ENCODE assay signal across 33 cellular contexts in the genomic region with DNA sequence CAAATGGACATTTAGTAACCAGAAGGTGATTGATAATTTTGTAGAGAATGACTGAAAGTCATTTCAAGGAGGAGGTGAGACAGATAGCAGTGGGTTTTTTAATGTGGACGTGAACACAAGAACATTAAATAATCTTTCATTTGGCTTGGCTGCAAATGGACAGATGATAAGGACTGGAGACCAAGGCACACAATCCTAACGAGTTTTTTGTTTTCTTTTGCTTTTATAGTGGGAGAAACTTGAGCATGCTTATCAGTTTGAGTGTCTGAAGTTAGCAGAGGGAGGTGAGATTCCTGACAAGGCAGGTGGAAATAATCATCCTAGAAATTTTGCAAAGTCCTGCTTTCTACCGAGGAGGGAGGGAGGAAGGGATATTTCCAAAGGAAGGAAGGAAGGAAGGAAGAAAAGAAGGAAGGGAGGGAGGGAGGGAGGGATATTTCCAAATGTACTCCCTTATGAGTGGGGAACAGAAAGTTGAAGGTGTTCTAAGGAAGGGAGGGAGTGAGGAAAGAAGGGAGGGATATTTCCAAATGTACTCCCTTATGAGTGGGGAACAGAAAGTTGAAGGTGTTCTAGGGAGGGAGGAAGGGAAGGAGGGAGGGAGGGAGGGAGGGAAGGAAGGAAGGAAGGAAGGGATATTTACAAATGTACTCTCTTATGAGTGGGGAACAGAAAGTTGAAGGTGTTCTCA.
"Had no signal": no experiment of that assay in that cellular context is flagged by ENCODE, and none has a peak within 500 bp of the region (broad histone marks: within the 10 kb centered on the region; RNA-seq: fewer than 3 reads in every experiment).

No MANE protein-coding gene starts in this region.

- H3K9me3 Mint-ChIP-seq: activated CD4-positive, alpha-beta memory T cell treated with anti-CD3 and anti-CD28 coated beads for 36 hours; activated naive CD8-positive, alpha-beta T cell treated with anti-CD3 and anti-CD28 coated beads for 36 hours; activated naive CD8-positive, alpha-beta T cell treated with anti-CD3 and anti-CD28 coated beads, Interleukin-2, amount 50 U/mL, for 24 hours; activated T-helper 1 cell treated with anti-CD3 and anti-CD28 coated beads, Interleukin-12 subunit alpha, Interleukin-12 subunit beta, Interleukin-2, Interleukin-4 antibody, amounts not matched to agents 30 ng/mL and 10 ng/mL and 1 ng/mL, durations not matched to agents 14 hours and 24 hours and 36 hours; activated T-helper 2 cell treated with anti-CD3 and anti-CD28 coated beads, Interferon-gamma antibody, Interleukin-2, Interleukin-4, amounts not matched to agents 10 μg/mL and 5 μg/mL and 100 μg/mL, durations not matched to agents 14 hours and 24 hours and 36 hours had no signal

- H3K27me3 ChIP-seq: adrenal gland, body of pancreas, esophagus muscularis mucosa, foreskin keratinocyte, gastrocnemius medialis, heart left ventricle had no signal

- H3K36me3 Mint-ChIP-seq: activated CD4-positive, alpha-beta memory T cell treated with anti-CD3 and anti-CD28 coated beads for 36 hours; activated CD8-positive, alpha-beta memory T cell treated with anti-CD3 and anti-CD28 coated beads, Interleukin-2, amount 10 ng/mL, durations not matched to agents 7 days and 5 days; activated naive CD4-positive, alpha-beta T cell treated with anti-CD3 and anti-CD28 coated beads, Interleukin-2, amount 50 U/mL, for 24 hours; activated naive CD8-positive, alpha-beta T cell treated with anti-CD3 and anti-CD28 coated beads for 36 hours had no signal

- ATAC-seq: activated CD4-positive, alpha-beta T cell treated with anti-CD3 and anti-CD28 coated beads for 36 hours; activated CD8-positive, alpha-beta memory T cell treated with anti-CD3 and anti-CD28 coated beads, Interleukin-2, amount 10 ng/mL, durations not matched to agents 7 days and 5 days; activated CD8-positive, alpha-beta T cell treated with anti-CD3 and anti-CD28 coated beads, Interleukin-2, amount 10 ng/mL, durations not matched to agents 7 days and 5 days; activated naive CD8-positive, alpha-beta T cell treated with anti-CD3 and anti-CD28 coated beads, Interleukin-2, amount 50 U/mL, for 24 hours; body of pancreas; effector memory CD8-positive, alpha-beta T cell; foreskin keratinocyte; gastrocnemius medialis; heart left ventricle had no signal

- H3K4me1 Mint-ChIP-seq: activated B cell treated with CpG ODN at 0.5 μM for 24 hours; activated CD4-positive, alpha-beta T cell treated with anti-CD3 and anti-CD28 coated beads for 36 hours; activated CD4-positive, alpha-beta T cell treated with anti-CD3 and anti-CD28 coated beads, Interleukin-2, amount 10 ng/mL, durations not matched to agents 24 days and 14 days; activated CD8-positive, alpha-beta memory T cell treated with anti-CD3 and anti-CD28 coated beads, Interleukin-2, amount 10 ng/mL, durations not matched to agents 7 days and 5 days; activated naive CD4-positive, alpha-beta T cell treated with anti-CD3 and anti-CD28 coated beads, Interleukin-2, amount 50 U/mL, for 24 hours; activated naive CD8-positive, alpha-beta T cell treated with anti-CD3 and anti-CD28 coated beads for 36 hours; activated naive CD8-positive, alpha-beta T cell treated with anti-CD3 and anti-CD28 coated beads, Interleukin-2, amount 50 U/mL, for 24 hours had no signal

- DNase-seq: activated B cell treated with CpG ODN at 0.5 μM for 24 hours; activated CD4-positive, alpha-beta memory T cell treated with anti-CD3 and anti-CD28 coated beads for 36 hours; activated CD4-positive, alpha-beta T cell treated with anti-CD3 and anti-CD28 coated beads for 36 hours; activated CD4-positive, alpha-beta T cell treated with anti-CD3 and anti-CD28 coated beads, Interleukin-2, amount 10 ng/mL, durations not matched to agents 24 days and 14 days; activated CD4-positive, CD25-positive, alpha-beta regulatory T cell treated with anti-CD3 and anti-CD28 coated beads, Interleukin-2, amount 50 U/mL, for 72 hours; activated CD8-positive, alpha-beta memory T cell treated with anti-CD3 and anti-CD28 coated beads, Interleukin-2, amount 10 ng/mL, durations not matched to agents 7 days and 5 days; activated CD8-positive, alpha-beta memory T cell treated with anti-CD3 and anti-CD28 coated beads, Interleukin-2, amount 50 U/mL, for 4 hours; activated CD8-positive, alpha-beta T cell treated with anti-CD3 and anti-CD28 coated beads, Interleukin-2, amount 10 ng/mL, durations not matched to agents 7 days and 5 days; activated effector memory CD4-positive, alpha-beta T cell treated with anti-CD3 and anti-CD28 coated beads, Interleukin-2, amount 50 U/mL, for 16 hours; activated naive CD4-positive, alpha-beta T cell treated with anti-CD3 and anti-CD28 coated beads for 36 hours; activated naive CD8-positive, alpha-beta T cell treated with anti-CD3 and anti-CD28 coated beads for 36 hours; activated naive CD8-positive, alpha-beta T cell treated with anti-CD3 and anti-CD28 coated beads, Interleukin-2, amount 50 U/mL, for 24 hours; activated T-cell treated with anti-CD3 and anti-CD28 coated beads, Interleukin-2, amount 50 U/mL, for 1 hour; activated T-cell treated with anti-CD3 and anti-CD28 coated beads, Interleukin-2, amount 50 U/mL, for 48 hours; adrenal gland; amygdala; aorta; body of pancreas; caudate nucleus; cortex of kidney; dermis blood vessel endothelial cell; effector CD4-positive, alpha-beta T cell; effector memory CD8-positive, alpha-beta T cell; erythroblast; foreskin keratinocyte; gastrocnemius medialis; glutamatergic neuron; heart left ventricle; T-helper 2 cell had no signal

- H3K9me3 ChIP-seq: adrenal gland, body of pancreas, esophagus muscularis mucosa, gastrocnemius medialis had no signal

- H3K4me3 Mint-ChIP-seq: activated B cell treated with CpG ODN at 0.5 μM for 24 hours; activated CD4-positive, alpha-beta memory T cell treated with anti-CD3 and anti-CD28 coated beads for 36 hours; activated CD4-positive, alpha-beta T cell treated with anti-CD3 and anti-CD28 coated beads for 36 hours; activated CD4-positive, alpha-beta T cell treated with anti-CD3 and anti-CD28 coated beads, Interleukin-2, amount 10 ng/mL, durations not matched to agents 24 days and 14 days; activated CD8-positive, alpha-beta memory T cell treated with anti-CD3 and anti-CD28 coated beads, Interleukin-2, amount 10 ng/mL, durations not matched to agents 7 days and 5 days; activated CD8-positive, alpha-beta T cell treated with anti-CD3 and anti-CD28 coated beads, Interleukin-2, amount 10 ng/mL, durations not matched to agents 7 days and 5 days; activated naive CD4-positive, alpha-beta T cell treated with anti-CD3 and anti-CD28 coated beads for 36 hours; activated naive CD4-positive, alpha-beta T cell treated with anti-CD3 and anti-CD28 coated beads, Interleukin-2, amount 50 U/mL, for 24 hours; activated naive CD8-positive, alpha-beta T cell treated with anti-CD3 and anti-CD28 coated beads for 36 hours; activated naive CD8-positive, alpha-beta T cell treated with anti-CD3 and anti-CD28 coated beads, Interleukin-2, amount 50 U/mL, for 24 hours; activated T-helper 1 cell treated with anti-CD3 and anti-CD28 coated beads, Interleukin-12 subunit alpha, Interleukin-12 subunit beta, Interleukin-2, Interleukin-4 antibody, amounts not matched to agents 30 ng/mL and 10 ng/mL and 1 ng/mL, durations not matched to agents 14 hours and 24 hours and 36 hours; effector memory CD8-positive, alpha-beta T cell had no signal

- H3K27me3 Mint-ChIP-seq: activated B cell treated with CpG ODN at 0.5 μM for 24 hours; activated CD4-positive, alpha-beta memory T cell treated with anti-CD3 and anti-CD28 coated beads for 36 hours; activated CD8-positive, alpha-beta memory T cell treated with anti-CD3 and anti-CD28 coated beads, Interleukin-2, amount 10 ng/mL, durations not matched to agents 7 days and 5 days; activated naive CD8-positive, alpha-beta T cell treated with anti-CD3 and anti-CD28 coated beads for 36 hours; effector memory CD8-positive, alpha-beta T cell had no signal

- H3K36me3 ChIP-seq: adrenal gland, esophagus muscularis mucosa, gastrocnemius medialis, heart left ventricle had no signal

- H3K27ac ChIP-seq: adrenal gland, body of pancreas, esophagus muscularis mucosa, foreskin keratinocyte, gastrocnemius medialis, heart left ventricle had no signal

- H3K4me3 ChIP-seq: adrenal gland, body of pancreas, esophagus muscularis mucosa, gastrocnemius medialis, heart left ventricle had no signal

- H3K27ac Mint-ChIP-seq: activated B cell treated with CpG ODN at 0.5 μM for 24 hours; activated CD4-positive, alpha-beta memory T cell treated with anti-CD3 and anti-CD28 coated beads for 36 hours; activated CD4-positive, alpha-beta T cell treated with anti-CD3 and anti-CD28 coated beads for 36 hours; activated CD4-positive, alpha-beta T cell treated with anti-CD3 and anti-CD28 coated beads, Interleukin-2, amount 10 ng/mL, durations not matched to agents 24 days and 14 days; activated CD8-positive, alpha-beta memory T cell treated with anti-CD3 and anti-CD28 coated beads, Interleukin-2, amount 10 ng/mL, durations not matched to agents 7 days and 5 days; activated CD8-positive, alpha-beta T cell treated with anti-CD3 and anti-CD28 coated beads, Interleukin-2, amount 10 ng/mL, durations not matched to agents 7 days and 5 days; activated naive CD4-positive, alpha-beta T cell treated with anti-CD3 and anti-CD28 coated beads for 36 hours; activated naive CD4-positive, alpha-beta T cell treated with anti-CD3 and anti-CD28 coated beads, Interleukin-2, amount 50 U/mL, for 24 hours; activated naive CD8-positive, alpha-beta T cell treated with anti-CD3 and anti-CD28 coated beads for 36 hours; activated naive CD8-positive, alpha-beta T cell treated with anti-CD3 and anti-CD28 coated beads, Interleukin-2, amount 50 U/mL, for 24 hours; activated T-helper 1 cell treated with anti-CD3 and anti-CD28 coated beads, Interleukin-12 subunit alpha, Interleukin-12 subunit beta, Interleukin-2, Interleukin-4 antibody, amounts not matched to agents 30 ng/mL and 10 ng/mL and 1 ng/mL, durations not matched to agents 14 hours and 24 hours and 36 hours; activated T-helper 2 cell treated with anti-CD3 and anti-CD28 coated beads, Interferon-gamma antibody, Interleukin-2, Interleukin-4, amounts not matched to agents 10 μg/mL and 5 μg/mL and 100 μg/mL, durations not matched to agents 14 hours and 24 hours and 36 hours; effector memory CD8-positive, alpha-beta T cell had no signal
